Comparison of ENCODE assay signal across 30 cellular contexts in the genomic region with DNA sequence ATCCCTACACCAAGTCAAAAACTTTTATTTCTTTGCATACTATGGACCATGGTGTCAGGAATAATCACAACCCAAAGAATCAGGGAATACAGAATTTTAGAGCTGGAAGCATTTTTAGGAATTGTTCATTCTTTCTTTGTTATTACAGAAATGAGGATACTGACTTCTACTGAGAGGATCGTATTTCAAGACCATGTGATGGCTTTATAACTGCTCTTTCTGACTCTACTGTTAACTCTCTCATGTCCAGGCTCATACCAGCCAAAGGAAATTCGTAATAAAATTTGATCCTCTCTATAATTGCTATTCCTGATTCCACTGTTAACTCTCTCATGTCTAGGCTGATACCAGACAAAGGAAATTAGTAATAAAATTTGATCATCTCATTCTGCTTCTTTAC.
"Had no signal": no experiment of that assay in that cellular context is flagged by ENCODE, and none has a peak within 500 bp of the region (broad histone marks: within the 10 kb centered on the region; RNA-seq: fewer than 3 reads in every experiment).

No MANE protein-coding gene starts in this region.

- H3K36me3 Mint-ChIP-seq: memory B cell; naive B cell; natural killer cell treated with Interleukin-12 subunit alpha and Interleukin-12 subunit beta and Interleukin-15 and Interleukin-18, amount 100 ng/mL, for 72 hours; stimulated activated effector memory CD8-positive, alpha-beta T cell treated with anti-CD3 and anti-CD28 coated beads, Interleukin-12 subunit alpha, Interleukin-12 subunit beta, amount 100 ng/mL, for 72 hours had no signal

- H2AFZ ChIP-seq: hepatocyte had no signal

- H3K27ac ChIP-seq: epithelial cell of prostate, foreskin keratinocyte, gastroesophageal sphincter, heart left ventricle, hepatocyte, neutrophil, prostate gland, right atrium auricular region, stomach, thyroid gland, vagina had no signal

- H3K4me3 Mint-ChIP-seq: dendritic cell treated with granulocyte-macrophage colony-stimulating factor and Interleukin-4, amounts not matched to agents 40 ng/mL and 50 ng/mL, for 4 days; endodermal cell; memory B cell; mesothelial cell of epicardium; naive B cell; natural killer cell treated with Interleukin-12 subunit alpha and Interleukin-12 subunit beta and Interleukin-15 and Interleukin-18, amount 100 ng/mL, for 72 hours; neural crest cell; stimulated activated effector memory CD8-positive, alpha-beta T cell treated with anti-CD3 and anti-CD28 coated beads, Interleukin-12 subunit alpha, Interleukin-12 subunit beta, amount 100 ng/mL, for 72 hours had no signal

- DNase-seq: effector CD8-positive, alpha-beta T cell; endodermal cell; foreskin keratinocyte; heart left ventricle; kidney; mucosa of descending colon; naive B cell; stimulated activated CD4-positive, alpha-beta T cell treated with anti-CD3 and anti-CD28 coated beads, Interleukin-2, amount 100 ng/mL, for 24 hours; stimulated activated CD4-positive, alpha-beta T cell treated with anti-CD3 and anti-CD28 coated beads, Interleukin-4, amount 100 ng/mL, for 24 hours; stimulated activated naive CD4-positive, alpha-beta T cell treated with Interleukin-2 at 50 U/mL for 16 hours; stomach; thyroid gland; trophoblast cell had no signal

- H3K4me1 Mint-ChIP-seq: endodermal cell; memory B cell; naive B cell; neural crest cell; stimulated activated effector memory CD8-positive, alpha-beta T cell treated with anti-CD3 and anti-CD28 coated beads, Interleukin-12 subunit alpha, Interleukin-12 subunit beta, amount 100 ng/mL, for 72 hours had no signal

- H3K4me1 ChIP-seq: foreskin keratinocyte, gastroesophageal sphincter, heart left ventricle, prostate gland, right atrium auricular region, stomach, thyroid gland, vagina had no signal

- H3K27ac Mint-ChIP-seq: dendritic cell treated with granulocyte-macrophage colony-stimulating factor and Interleukin-4, amounts not matched to agents 40 ng/mL and 50 ng/mL, for 4 days; endodermal cell; memory B cell; mesothelial cell of epicardium; naive B cell; natural killer cell treated with Interleukin-12 subunit alpha and Interleukin-12 subunit beta and Interleukin-15 and Interleukin-18, amount 100 ng/mL, for 72 hours; stimulated activated effector memory CD8-positive, alpha-beta T cell treated with anti-CD3 and anti-CD28 coated beads, Interleukin-12 subunit alpha, Interleukin-12 subunit beta, amount 100 ng/mL, for 72 hours had no signal

- H3K27me3 Mint-ChIP-seq: dendritic cell treated with granulocyte-macrophage colony-stimulating factor and Interleukin-4, amounts not matched to agents 40 ng/mL and 50 ng/mL, for 4 days; memory B cell; naive B cell; natural killer cell treated with Interleukin-12 subunit alpha and Interleukin-12 subunit beta and Interleukin-15 and Interleukin-18, amount 100 ng/mL, for 72 hours had no signal

- H3K4me3 ChIP-seq: gastroesophageal sphincter, heart left ventricle, hepatocyte, lung, mucosa of descending colon, prostate gland, right atrium auricular region, stomach, thyroid gland, vagina had no signal

- H3K79me2 ChIP-seq: hepatocyte had no signal

- H3K36me3 ChIP-seq: gastroesophageal sphincter, heart left ventricle, neutrophil, prostate gland, right atrium auricular region, stomach, thyroid gland, vagina had no signal

- ATAC-seq: esophagus mucosa; foreskin keratinocyte; gastroesophageal sphincter; heart left ventricle; left lobe of liver; mucosa of descending colon; natural killer cell treated with Interleukin-12 subunit alpha and Interleukin-12 subunit beta and Interleukin-15 and Interleukin-18, amount 100 ng/mL, for 72 hours; sciatic nerve; stimulated activated effector memory CD8-positive, alpha-beta T cell treated with anti-CD3 and anti-CD28 coated beads, Interleukin-12 subunit alpha, Interleukin-12 subunit beta, amount 100 ng/mL, for 72 hours had no signal

- H3K27me3 ChIP-seq: foreskin keratinocyte, gastroesophageal sphincter, heart left ventricle, hepatocyte, neutrophil, right atrium auricular region, stomach, thyroid gland, vagina had no signal
